Comparison of ENCODE assay signal across 1 cellular context in the genomic region with DNA sequence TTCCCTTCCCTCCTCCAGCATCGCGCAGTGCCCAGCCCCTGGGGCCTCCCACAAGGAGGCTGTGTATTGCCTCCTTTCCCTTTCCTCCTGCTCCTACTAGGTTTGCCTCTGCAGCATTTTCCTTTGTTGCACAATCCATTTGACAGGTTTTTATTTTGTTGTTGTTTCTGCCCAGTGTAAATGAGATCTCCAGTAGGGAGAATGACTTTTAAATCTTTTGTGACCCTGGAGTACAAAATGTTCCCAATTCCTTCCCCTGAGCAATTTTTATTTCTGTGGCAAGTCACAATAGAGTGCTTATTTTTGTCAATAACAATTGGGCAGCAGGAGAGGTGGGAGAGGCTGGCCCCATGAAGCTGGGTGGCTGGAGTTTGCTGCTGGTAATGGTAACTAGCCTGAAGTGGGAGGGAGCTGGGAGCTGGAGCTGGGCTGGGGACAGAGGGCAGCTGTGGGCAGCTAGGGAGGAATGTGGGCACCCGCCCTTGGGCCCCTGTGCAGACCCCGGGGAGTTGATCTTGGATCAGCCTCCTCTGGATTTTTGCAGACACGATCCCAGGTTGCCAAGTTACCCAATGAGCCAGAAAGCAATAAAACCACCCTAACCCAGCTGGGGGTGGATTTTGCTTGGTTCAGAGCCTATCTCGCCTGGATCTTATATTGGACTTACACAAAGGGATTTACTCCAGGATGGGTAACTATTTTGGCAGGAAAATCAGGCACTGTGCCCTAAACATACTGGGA.
TF ChIP-seq lines count a peak whose summit lies in the region.

No MANE protein-coding gene starts in this region.

TF ChIP-seq in GM23338, 12 proteins besides CTCF, POLR2A, EP300 and RAD21:
- TF ChIP-seq, protein P1, sequence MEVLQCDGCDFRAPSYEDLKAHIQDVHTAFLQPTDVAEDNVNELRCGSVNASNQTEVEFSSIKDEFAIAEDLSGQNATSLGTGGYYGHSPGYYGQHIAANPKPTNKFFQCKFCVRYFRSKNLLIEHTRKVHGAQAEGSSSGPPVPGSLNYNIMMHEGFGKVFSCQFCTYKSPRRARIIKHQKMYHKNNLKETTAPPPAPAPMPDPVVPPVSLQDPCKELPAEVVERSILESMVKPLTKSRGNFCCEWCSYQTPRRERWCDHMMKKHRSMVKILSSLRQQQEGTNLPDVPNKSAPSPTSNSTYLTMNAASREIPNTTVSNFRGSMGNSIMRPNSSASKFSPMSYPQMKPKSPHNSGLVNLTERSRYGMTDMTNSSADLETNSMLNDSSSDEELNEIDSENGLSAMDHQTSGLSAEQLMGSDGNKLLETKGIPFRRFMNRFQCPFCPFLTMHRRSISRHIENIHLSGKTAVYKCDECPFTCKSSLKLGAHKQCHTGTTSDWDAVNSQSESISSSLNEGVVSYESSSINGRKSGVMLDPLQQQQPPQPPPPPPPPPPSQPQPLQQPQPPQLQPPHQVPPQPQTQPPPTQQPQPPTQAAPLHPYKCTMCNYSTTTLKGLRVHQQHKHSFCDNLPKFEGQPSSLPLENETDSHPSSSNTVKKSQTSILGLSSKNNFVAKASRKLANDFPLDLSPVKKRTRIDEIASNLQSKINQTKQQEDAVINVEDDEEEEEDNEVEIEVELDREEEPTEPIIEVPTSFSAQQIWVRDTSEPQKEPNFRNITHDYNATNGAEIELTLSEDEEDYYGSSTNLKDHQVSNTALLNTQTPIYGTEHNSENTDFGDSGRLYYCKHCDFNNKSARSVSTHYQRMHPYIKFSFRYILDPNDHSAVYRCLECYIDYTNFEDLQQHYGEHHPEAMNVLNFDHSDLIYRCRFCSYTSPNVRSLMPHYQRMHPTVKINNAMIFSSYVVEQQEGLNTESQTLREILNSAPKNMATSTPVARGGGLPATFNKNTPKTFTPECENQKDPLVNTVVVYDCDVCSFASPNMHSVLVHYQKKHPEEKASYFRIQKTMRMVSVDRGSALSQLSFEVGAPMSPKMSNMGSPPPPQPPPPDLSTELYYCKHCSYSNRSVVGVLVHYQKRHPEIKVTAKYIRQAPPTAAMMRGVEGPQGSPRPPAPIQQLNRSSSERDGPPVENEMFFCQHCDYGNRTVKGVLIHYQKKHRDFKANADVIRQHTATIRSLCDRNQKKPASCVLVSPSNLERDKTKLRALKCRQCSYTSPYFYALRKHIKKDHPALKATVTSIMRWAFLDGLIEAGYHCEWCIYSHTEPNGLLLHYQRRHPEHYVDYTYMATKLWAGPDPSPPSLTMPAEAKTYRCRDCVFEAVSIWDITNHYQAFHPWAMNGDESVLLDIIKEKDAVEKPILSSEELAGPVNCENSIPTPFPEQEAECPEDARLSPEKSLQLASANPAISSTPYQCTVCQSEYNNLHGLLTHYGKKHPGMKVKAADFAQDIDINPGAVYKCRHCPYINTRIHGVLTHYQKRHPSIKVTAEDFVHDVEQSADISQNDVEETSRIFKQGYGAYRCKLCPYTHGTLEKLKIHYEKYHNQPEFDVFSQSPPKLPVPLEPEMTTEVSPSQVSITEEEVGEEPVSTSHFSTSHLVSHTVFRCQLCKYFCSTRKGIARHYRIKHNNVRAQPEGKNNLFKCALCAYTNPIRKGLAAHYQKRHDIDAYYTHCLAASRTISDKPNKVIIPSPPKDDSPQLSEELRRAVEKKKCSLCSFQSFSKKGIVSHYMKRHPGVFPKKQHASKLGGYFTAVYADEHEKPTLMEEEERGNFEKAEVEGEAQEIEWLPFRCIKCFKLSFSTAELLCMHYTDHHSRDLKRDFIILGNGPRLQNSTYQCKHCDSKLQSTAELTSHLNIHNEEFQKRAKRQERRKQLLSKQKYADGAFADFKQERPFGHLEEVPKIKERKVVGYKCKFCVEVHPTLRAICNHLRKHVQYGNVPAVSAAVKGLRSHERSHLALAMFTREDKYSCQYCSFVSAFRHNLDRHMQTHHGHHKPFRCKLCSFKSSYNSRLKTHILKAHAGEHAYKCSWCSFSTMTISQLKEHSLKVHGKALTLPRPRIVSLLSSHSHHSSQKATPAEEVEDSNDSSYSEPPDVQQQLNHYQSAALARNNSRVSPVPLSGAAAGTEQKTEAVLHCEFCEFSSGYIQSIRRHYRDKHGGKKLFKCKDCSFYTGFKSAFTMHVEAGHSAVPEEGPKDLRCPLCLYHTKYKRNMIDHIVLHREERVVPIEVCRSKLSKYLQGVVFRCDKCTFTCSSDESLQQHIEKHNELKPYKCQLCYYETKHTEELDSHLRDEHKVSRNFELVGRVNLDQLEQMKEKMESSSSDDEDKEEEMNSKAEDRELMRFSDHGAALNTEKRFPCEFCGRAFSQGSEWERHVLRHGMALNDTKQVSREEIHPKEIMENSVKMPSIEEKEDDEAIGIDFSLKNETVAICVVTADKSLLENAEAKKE (CRISPR knock-in tag; IDR thresholded peaks at IDR 0.05), result no peak
